Comparison of ENCODE assay signal across 8 cellular contexts in genomic region chr1:111449703-111450017, GRCh38. TPM values are rescaled to one million over a fixed set of nuclear protein-coding genes. Genes with fewer than 3 reads are reported as not detected.
A peak's percentile ranks its signal among the peaks of the same experiment; 100 is the strongest.
DNase-seq lines count a peak whose midpoint lies in the region; ATAC-seq and TF ChIP-seq lines count a peak whose summit lies in the region.

No MANE protein-coding gene starts in this region.

- peak overlapping the region; percentile 99 for H3K27ac Mint-ChIP-seq in nephron progenitor cell

- peaks cover 34% of the 10 kb centered on the region for H3K36me3 Mint-ChIP-seq in nephron progenitor cell (ENCODE audit: low read depth)

- H3K9me3 ChIP-seq in MG63 (no peaks in the 10 kb centered on the region), ectodermal cell (ENCODE audit: control insufficient read depth, low read length) (no peaks in the 10 kb centered on the region)

- H3K9me3 Mint-ChIP-seq in nephron progenitor cell: no peaks in the 10 kb centered on the region

- POLR2A ChIA-PET in BJ (lab: Charles Lee): no interaction called here

- CTCF ChIA-PET in BJ (lab: Yijun Ruan, JAX): interaction anchor here (1.3 to 1.4 kb wide), 2 partner anchors 49 to 129 kb away, joined by 3 read pairs; no protein-coding TSS in a partner anchor

- ATAC-seq in HG03439 (IDR thresholded peaks at IDR 0.05; ENCODE audit: unreplicated experiment): no peak

- no peak for DNase-seq in BJ (ENCODE audit: low read depth)
- DNase-seq in MG63: no peak
- no peak for DNase-seq in nephron progenitor cell
- DNase-seq in RKO (ENCODE audit: low spot score): no peak
- DNase-seq in NCI-H1092 (lab: John Stamatoyannopoulos, UW): no peak
- no peak for DNase-seq in NCI-H1694 treated with DMSO at 0.1 percent for 48 hours (lab: John Stamatoyannopoulos, UW)

- peaks cover 10% of the 10 kb centered on the region for H3K4me1 ChIP-seq in ectodermal cell (ENCODE audit: control insufficient read depth, insufficient read depth, low read length)

- TF ChIP-seq CTCF in BJ (IDR thresholded peaks at IDR 0.05; ENCODE audit: insufficient read depth, low read depth, low read length) (no peak), nephron progenitor cell (IDR thresholded peaks at IDR 0.05) (no peak)

- no peaks in the 10 kb centered on the region for H3K27me3 ChIP-seq in BJ (ENCODE audit: control insufficient read depth, insufficient read depth, low read length)
- no peaks in the 10 kb centered on the region for H3K27me3 ChIP-seq in MG63
- H3K27me3 ChIP-seq in ectodermal cell (ENCODE audit: control insufficient read depth, insufficient read depth, low read length, poor library complexity, severe bottlenecking): no peaks in the 10 kb centered on the region

- peak overlapping the region; percentile 100 for H3K4me3 Mint-ChIP-seq in nephron progenitor cell

- H3K4me3 ChIP-seq in BJ (ENCODE audit: low read depth, low read length) (peak overlapping the region; percentile 75), MG63 (peak overlapping the region; percentile 98), ectodermal cell (ENCODE audit: insufficient read depth, low read depth, low read length) (peak overlapping the region; percentile 97)

- H3K27me3 Mint-ChIP-seq in nephron progenitor cell (ENCODE audit: low read depth, poor library complexity): no peaks in the 10 kb centered on the region

- 0% methylated on average over 8 of the region's 8 CpGs for WGBS in ectodermal cell, 2 experiments

- peak overlapping the region; percentile 50 for H3K27ac ChIP-seq in ectodermal cell (ENCODE audit: insufficient read depth, low read depth, low read length, poor library complexity, severe bottlenecking)

- peaks cover 47% of the 10 kb centered on the region for H3K4me1 Mint-ChIP-seq in nephron progenitor cell

- no peaks in the 10 kb centered on the region; the same call in 1 of the 2 replicates for H3K36me3 ChIP-seq in BJ (ENCODE audit: control insufficient read depth, insufficient read depth, low read length)
- H3K36me3 ChIP-seq in MG63: peaks cover 79% of the 10 kb centered on the region
- H3K36me3 ChIP-seq in ectodermal cell (ENCODE audit: control insufficient read depth, insufficient read depth, low read length): peaks cover 17% of the 10 kb centered on the region

RNA-seq across cellular contexts. Expression of gene ATP5PB, which starts 0.4 kb away (rescaled TPM):
- polyA plus RNA-seq in BJ (2011; rRNA removed): 224 and 328 TPM in 2 replicates
- polyA minus RNA-seq in BJ (2011; rRNA and poly(A)+ RNA removed): 59.5 and 118 TPM in 2 replicates
- 440 and 880 TPM in 2 replicates for total RNA-seq in MG63 (2014; rRNA removed; shearing (Covaris generic); ENCODE audit: low replicate concordance)
- polyA plus RNA-seq in ectodermal cell (2013, experiment 1 of 4): 392 TPM
- 342 TPM for polyA plus RNA-seq in ectodermal cell (2013, experiment 2 of 4)
- polyA plus RNA-seq in ectodermal cell (2013, experiment 3 of 4): 339 TPM
- 366 TPM for polyA plus RNA-seq in ectodermal cell (2013, experiment 4 of 4)

RNA-seq across cellular contexts. Expression of gene WDR77, which starts 0.6 kb away (rescaled TPM):
- polyA plus RNA-seq in BJ (2011; rRNA removed): 62.8 and 104 TPM in 2 replicates
- polyA minus RNA-seq in BJ (2011; rRNA and poly(A)+ RNA removed): 44.0 and 59.7 TPM in 2 replicates
- 93.2 and 154 TPM in 2 replicates for total RNA-seq in MG63 (2014; rRNA removed; shearing (Covaris generic); ENCODE audit: low replicate concordance)
- polyA plus RNA-seq in ectodermal cell (2013, experiment 1 of 4): 56.7 TPM
- 59.0 TPM for polyA plus RNA-seq in ectodermal cell (2013, experiment 2 of 4)
- 42.6 TPM for polyA plus RNA-seq in ectodermal cell (2013, experiment 3 of 4)
- 45.7 TPM for polyA plus RNA-seq in ectodermal cell (2013, experiment 4 of 4)

RNA-seq across cellular contexts. Expression of gene OVGP1, which starts 22.1 kb away (rescaled TPM):
- 0.83 and 1.0 TPM in 2 replicates for polyA plus RNA-seq in BJ (2011; rRNA removed)
- polyA minus RNA-seq in BJ (2011; rRNA and poly(A)+ RNA removed): 0.33 TPM in 1 of 2 replicates, not detected in the other
- not detected in 2 replicates for total RNA-seq in MG63 (2014; rRNA removed; shearing (Covaris generic); ENCODE audit: low replicate concordance)
- polyA plus RNA-seq in ectodermal cell (2013, experiment 1 of 4): 2.4 TPM
- polyA plus RNA-seq in ectodermal cell (2013, experiment 2 of 4): 2.8 TPM
- 2.0 TPM for polyA plus RNA-seq in ectodermal cell (2013, experiment 3 of 4)
- polyA plus RNA-seq in ectodermal cell (2013, experiment 4 of 4): 1.9 TPM

RNA-seq across cellular contexts. Expression of gene C1orf162, which starts 24.1 kb away (rescaled TPM):
- polyA plus RNA-seq in BJ (2011; rRNA removed): 0.48 and 0.71 TPM in 2 replicates
- 0.05 and 0.67 TPM in 2 replicates for polyA minus RNA-seq in BJ (2011; rRNA and poly(A)+ RNA removed)
- 0.26 and 1.4 TPM in 2 replicates for total RNA-seq in MG63 (2014; rRNA removed; shearing (Covaris generic); ENCODE audit: low replicate concordance)
- polyA plus RNA-seq in ectodermal cell (2013, experiment 1 of 4): 0.56 TPM
- polyA plus RNA-seq in ectodermal cell (2013, experiment 2 of 4): 0.84 TPM
- polyA plus RNA-seq in ectodermal cell (2013, experiment 3 of 4): 0.64 TPM
- polyA plus RNA-seq in ectodermal cell (2013, experiment 4 of 4): 0.77 TPM

RNA-seq across cellular contexts. Expression of gene ADORA3, which starts 53.8 kb away (rescaled TPM):
- not detected in 2 replicates for polyA plus RNA-seq in BJ (2011; rRNA removed)
- polyA minus RNA-seq in BJ (2011; rRNA and poly(A)+ RNA removed): not detected in 2 replicates
- total RNA-seq in MG63 (2014; rRNA removed; shearing (Covaris generic); ENCODE audit: low replicate concordance): not detected in 2 replicates
- polyA plus RNA-seq in ectodermal cell (2013, experiment 1 of 4): not detected
- not detected for polyA plus RNA-seq in ectodermal cell (2013, experiment 2 of 4)
- not detected for polyA plus RNA-seq in ectodermal cell (2013, experiment 3 of 4)
- not detected for polyA plus RNA-seq in ectodermal cell (2013, experiment 4 of 4)
